ENCODE assay signal across 9 cellular contexts in genomic region chr7:57250801-57251200, GRCh38.
"Had no signal": no experiment of that assay in that cellular context is flagged by ENCODE, and none has a peak within 500 bp of the region (broad histone marks: within the 10 kb centered on the region; RNA-seq: fewer than 3 reads in every experiment).

No MANE protein-coding gene starts in this region.

- H3K4me3 ChIP-seq: GM23248, HAP-1 had no signal

- H3K36me3 ChIP-seq: HAP-1 had no signal

- H3K27ac Mint-ChIP-seq: HFFc6, IgD-negative memory B cell had no signal

- DNase-seq: GM23248, GOT3, H7, HFFc6 had no signal

- H3K9me3 ChIP-seq: HAP-1 had no signal

- FAIRE-seq: HepG2 had no signal

- H3K27ac ChIP-seq: GM23248, HL-60 had no signal

- H3K36me3 Mint-ChIP-seq: IgD-negative memory B cell had no signal

- H3K4me1 Mint-ChIP-seq: IgD-negative memory B cell had no signal

- ATAC-seq: HCT116, HepG2 had no signal

- H3K4me1 ChIP-seq: HAP-1 had no signal

- H3K27me3 Mint-ChIP-seq: IgD-negative memory B cell had no signal

- H3K4me3 Mint-ChIP-seq: HFFc6, IgD-negative memory B cell had no signal
